In genomic region chr2:176913955-176914354, GRCh38 we compare ENCODE assay signal across 35 cellular contexts.
"Had no signal": no experiment of that assay in that cellular context is flagged by ENCODE, and none has a peak within 500 bp of the region (broad histone marks: within the 10 kb centered on the region; RNA-seq: fewer than 3 reads in every experiment).

No MANE protein-coding gene starts in this region.

- H3K4me3 ChIP-seq: MG63 had no signal

- H3K36me3 ChIP-seq: MG63 had no signal

- DNase-seq: Karpas-422, Kasumi-1, KG1, MG63, MM.1S, MV-4-11, NCI-H1048, NCI-H1092, NCI-H1092 treated with DMSO at 0.1 percent for 48 hours, NCI-H1105, NCI-H1105 treated with DMSO at 0.1 percent for 48 hours, NCI-H1417, NCI-H1417 treated with DMSO at 0.1 percent for 48 hours, NCI-H1436, NCI-H1436 treated with DMSO at 0.1 percent for 48 hours, NCI-H146, NCI-H1694, NCI-H1694 treated with DMSO at 0.1 percent for 48 hours, NCI-H187, NCI-H187 treated with DMSO at 0.1 percent for 48 hours, NCI-H1930, NCI-H2029, NCI-H2029 treated with DMSO at 0.1 percent for 48 hours, NCI-H2081, NCI-H2081 treated with DMSO at 0.1 percent for 48 hours, NCI-H2107, NCI-H2171, NCI-H2171 treated with DMSO at 0.1 percent for 48 hours, NCI-H2227 treated with DMSO at 0.1 percent for 48 hours, NCI-H226, NCI-H345, NCI-H446, NCI-H446 treated with DMSO at 0.1 percent for 48 hours, NCI-H510A had no signal

- H3K27ac ChIP-seq: KMS-11 had no signal

- H3K9me3 ChIP-seq: MG63 had no signal
